9 cellular contexts compared by ENCODE assay signal in genomic region chr6:28657756-28658465, GRCh38.
DNase-seq lines count a peak whose midpoint lies in the region; FAIRE-seq and TF ChIP-seq lines count a peak whose summit lies in the region.
"Had no signal": no experiment of that assay in that cellular context is flagged by ENCODE, and none has a peak within 500 bp of the region (broad histone marks: within the 10 kb centered on the region; RNA-seq: fewer than 3 reads in every experiment).

No MANE protein-coding gene starts in this region.

- H3K4me3 Mint-ChIP-seq in astrocyte (ENCODE audit: unreplicated experiment): peak overlapping the region; percentile 93

- H3K36me3 ChIP-seq in astrocyte (ENCODE audit: insufficient read depth, low read length): no peaks in the 10 kb centered on the region
- H3K36me3 ChIP-seq in hepatocyte (replicated peaks; ENCODE audit: insufficient read depth, low read depth): no peaks in the 10 kb centered on the region

- in situ Hi-C loops in KBM-7 (cut with MboI; ENCODE audit: low pct_unique_long_range_greater_than_20kb, low sequenced_read_pairs): no loop called here

- H3K4me1 ChIP-seq in astrocyte (ENCODE audit: insufficient read depth, low read length) (peaks cover 3% of the 10 kb centered on the region), hepatocyte (ENCODE audit: insufficient read depth) (peaks cover 6% of the 10 kb centered on the region)

- DNase-seq in NK-92 treated with Interleukin-12 subunit alpha and Interleukin-12 subunit beta, amount 100 ng/mL, for 24 hours (lab: John Stamatoyannopoulos, UW): peak; percentile 36
- DNase-seq in NK-92 (lab: John Stamatoyannopoulos, UW; ENCODE audit: unreplicated experiment): no peak
- DNase-seq in KBM-7: peak; percentile 87
- DNase-seq in SKM-1 (lab: John Stamatoyannopoulos, UW; ENCODE audit: unreplicated experiment): peak; percentile 35
- peak; percentile 33 for DNase-seq in astrocyte (ENCODE audit: low read depth)
- peak; percentile 80 for DNase-seq in hepatocyte (ENCODE audit: low spot score)
- DNase-seq in skeletal muscle cell (ENCODE audit: low read depth): no peak
- no peak for DNase-seq in NCI-H510A (lab: John Stamatoyannopoulos, UW)

- H3K27ac ChIP-seq in astrocyte (ENCODE audit: low read depth, low read length) (no peak overlapping the region), hepatocyte (peak overlapping the region; percentile 57)
- H3K27ac ChIP-seq: skin epidermis had no signal

- no peaks in the 10 kb centered on the region for H3K36me3 Mint-ChIP-seq in astrocyte (ENCODE audit: low read depth, unreplicated experiment)

- H3K9me3 Mint-ChIP-seq in astrocyte (ENCODE audit: unreplicated experiment): no peaks in the 10 kb centered on the region

- H3K9ac ChIP-seq in astrocyte (ENCODE audit: low read length): peak overlapping the region; percentile 70

- H3K27ac Mint-ChIP-seq in astrocyte (ENCODE audit: unreplicated experiment): no peak overlapping the region

- H3K4me2 ChIP-seq in astrocyte (ENCODE audit: low read length): peak overlapping the region; percentile 97
- peak overlapping the region; percentile 90 for H3K4me2 ChIP-seq in hepatocyte

- peak; percentile 34 for FAIRE-seq in astrocyte (lab: Jason Lieb, UNC)

- H3K79me2 ChIP-seq in astrocyte (ENCODE audit: insufficient read depth, low read length) (no peaks in the 10 kb centered on the region), hepatocyte (no peaks in the 10 kb centered on the region)

- peaks cover 3% of the 10 kb centered on the region for H3K4me1 Mint-ChIP-seq in astrocyte (ENCODE audit: low read depth, unreplicated experiment)

- no peaks in the 10 kb centered on the region for H4K20me1 ChIP-seq in astrocyte (ENCODE audit: insufficient read depth, low read length)
- H4K20me1 ChIP-seq in hepatocyte (ENCODE audit: insufficient read depth, poor library complexity, severe bottlenecking): no peaks in the 10 kb centered on the region

- 3% methylated on average over 27 of the region's 27 CpGs for WGBS in hepatocyte (ENCODE audit: low lambda C conversion rate, missing lambda C conversion rate)

- H2AFZ ChIP-seq in astrocyte (ENCODE audit: low read depth, low read length) (peak overlapping the region; percentile 68), hepatocyte (peak overlapping the region; percentile 69)

- peaks cover 13% of the 10 kb centered on the region for H3K27me3 Mint-ChIP-seq in astrocyte (ENCODE audit: low read depth, unreplicated experiment)

- no peaks in the 10 kb centered on the region for H3K9me2 ChIP-seq in hepatocyte (replicated peaks; ENCODE audit: insufficient read depth)

- H3K9me3 ChIP-seq in astrocyte (ENCODE audit: insufficient read depth, low read depth, low read length) (no peaks in the 10 kb centered on the region), hepatocyte (ENCODE audit: low read depth) (no peaks in the 10 kb centered on the region)

- peaks cover 22% of the 10 kb centered on the region for H3K27me3 ChIP-seq in astrocyte (ENCODE audit: insufficient read depth, low read length)
- H3K27me3 ChIP-seq in hepatocyte: peaks cover 3% of the 10 kb centered on the region

- H3K4me3 ChIP-seq in astrocyte (ENCODE audit: insufficient read depth, low read depth, low read length): peak overlapping the region; percentile 76
- peak overlapping the region; percentile 58 for H3K4me3 ChIP-seq in hepatocyte
- peak overlapping the region; percentile 49 for H3K4me3 ChIP-seq in skeletal muscle cell (ENCODE audit: low read depth, low read length)

- TF ChIP-seq CTCF in astrocyte (IDR thresholded peaks at IDR 0.05; ENCODE audit: insufficient read depth, low read depth, low read length): no peak
- no peak for TF ChIP-seq CTCF in hepatocyte (IDR thresholded peaks at IDR 0.05; ENCODE audit: poor library complexity)

Comparison
In these comparisons a context has a peak if more than half of its experiments do, and no peak if none do; other contexts are left out.
1. DNase-seq: peak in NK-92 treated with Interleukin-12 subunit alpha and Interleukin-12 subunit beta, amount 100 ng/mL, for 24 hours (single experiment), KBM-7 (single experiment), SKM-1 (single experiment), astrocyte (single experiment) and hepatocyte (single experiment); none in NK-92 (single experiment), skeletal muscle cell (single experiment) and NCI-H510A (single experiment).
2. Peak in every context shown above with its lines, with median percentiles within 50 percentile points of each other: H3K4me3 ChIP-seq.